ENCODE assay signal across 8 cellular contexts in genomic region chr20:49668181-49668877, GRCh38. TPM values are rescaled to one million over a fixed set of nuclear protein-coding genes. Genes with fewer than 3 reads are reported as not detected.
DNase-seq lines count a peak whose midpoint lies in the region; ATAC-seq and TF ChIP-seq lines count a peak whose summit lies in the region.

No MANE protein-coding gene starts in this region.

- peaks cover 81% of the 10 kb centered on the region for H3K4me1 Mint-ChIP-seq in WTC11

- no peaks in the 10 kb centered on the region for H3K9me3 Mint-ChIP-seq in WTC11

- no peaks in the 10 kb centered on the region for H3K9me3 ChIP-seq in WERI-Rb-1 (ENCODE audit: severe bottlenecking)

- TF ChIP-seq CTCF in WTC11 (IDR thresholded peaks at IDR 0.05) (no peak), WERI-Rb-1 (IDR thresholded peaks at IDR 0.05; ENCODE audit: low read depth, low read length) (no peak)

- no peak overlapping the region for H3K4me3 Mint-ChIP-seq in WTC11

- POLR2A ChIA-PET in WTC11 (lab: Charles Lee): no interaction called here

- H3K27me3 Mint-ChIP-seq in WTC11 (ENCODE audit: low read depth): no peaks in the 10 kb centered on the region

- no peak overlapping the region for H3K4me3 ChIP-seq in WERI-Rb-1 (ENCODE audit: low read depth, low read length)

- H3K27me3 ChIP-seq in WERI-Rb-1 (ENCODE audit: insufficient read depth, low read depth, severe bottlenecking): no peaks in the 10 kb centered on the region

- no peaks in the 10 kb centered on the region for H3K36me3 ChIP-seq in WERI-Rb-1

- ATAC-seq in GM19035 (IDR thresholded peaks at IDR 0.05; ENCODE audit: unreplicated experiment): peak; percentile 69
- ATAC-seq in HG03097 (IDR thresholded peaks at IDR 0.05; ENCODE audit: low FRiP score, unreplicated experiment): peak; percentile 61
- ATAC-seq in WTC11: peak; percentile 46; the same call in 1 of the 2 replicates

- no peak overlapping the region for H3K27ac ChIP-seq in WERI-Rb-1

- CTCF ChIA-PET in WTC11 (lab: Charles Lee): interaction anchor here (0.6 kb wide), 4 partner anchors 63 to 511 kb away, joined by 3 read pairs; no protein-coding TSS in a partner anchor

- no peaks in the 10 kb centered on the region for H3K36me3 Mint-ChIP-seq in WTC11

- DNase-seq in WTC11 (ENCODE audit: low spot score): no peak
- DNase-seq in ecto neural progenitor cell (ENCODE audit: low spot score): peak; percentile 59
- DNase-seq in stimulated activated CD4-positive, alpha-beta T cell treated with anti-CD3 and anti-CD28 coated beads, Interleukin-1b, Interleukin-23, amount 100 ng/mL, for 48 hours: peak; percentile 54
- DNase-seq in NCI-H146 (lab: John Stamatoyannopoulos, UW): no peak
- DNase-seq in DMS153 treated with DMSO at 0.1 percent for 48 hours (lab: John Stamatoyannopoulos, UW; ENCODE audit: unreplicated experiment): no peak
- no peak for DNase-seq in WERI-Rb-1

- H3K27ac Mint-ChIP-seq in WTC11: peak overlapping the region; percentile 54; the same call in 1 of the 2 replicates

TF ChIP-seq in WTC11, 78 proteins besides CTCF, POLR2A, EP300 and RAD21:
- TF ChIP-seq AR (CRISPR knock-in tag; IDR thresholded peaks at IDR 0.05) (no peak), SMAD4 (CRISPR knock-in tag; IDR thresholded peaks at IDR 0.05) (no peak), FOXK1 (CRISPR knock-in tag; IDR thresholded peaks at IDR 0.05) (no peak), SOX15 (CRISPR knock-in tag; IDR thresholded peaks at IDR 0.05) (no peak)

RNA-seq across cellular contexts. Expression of gene B4GALT5, which starts 45.3 kb away (rescaled TPM):
- total RNA-seq in WTC11 (2021): 62.4 to 71.5 TPM (median 69.4 TPM) in 3 replicates

Comparison
In these comparisons a context has a peak if more than half of its experiments do, and no peak if none do; other contexts are left out.
1. DNase-seq: peak in ecto neural progenitor cell (single experiment) and stimulated activated CD4-positive, alpha-beta T cell treated with anti-CD3 and anti-CD28 coated beads, Interleukin-1b, Interleukin-23, amount 100 ng/mL, for 48 hours (single experiment); none in WTC11 (single experiment), NCI-H146 (single experiment), DMS153 treated with DMSO at 0.1 percent for 48 hours (single experiment) and WERI-Rb-1 (single experiment).
2. Peak in every context shown above with its lines, with median percentiles within 50 percentile points of each other: ATAC-seq.